11 cellular contexts compared by ENCODE assay signal in the genomic region with DNA sequence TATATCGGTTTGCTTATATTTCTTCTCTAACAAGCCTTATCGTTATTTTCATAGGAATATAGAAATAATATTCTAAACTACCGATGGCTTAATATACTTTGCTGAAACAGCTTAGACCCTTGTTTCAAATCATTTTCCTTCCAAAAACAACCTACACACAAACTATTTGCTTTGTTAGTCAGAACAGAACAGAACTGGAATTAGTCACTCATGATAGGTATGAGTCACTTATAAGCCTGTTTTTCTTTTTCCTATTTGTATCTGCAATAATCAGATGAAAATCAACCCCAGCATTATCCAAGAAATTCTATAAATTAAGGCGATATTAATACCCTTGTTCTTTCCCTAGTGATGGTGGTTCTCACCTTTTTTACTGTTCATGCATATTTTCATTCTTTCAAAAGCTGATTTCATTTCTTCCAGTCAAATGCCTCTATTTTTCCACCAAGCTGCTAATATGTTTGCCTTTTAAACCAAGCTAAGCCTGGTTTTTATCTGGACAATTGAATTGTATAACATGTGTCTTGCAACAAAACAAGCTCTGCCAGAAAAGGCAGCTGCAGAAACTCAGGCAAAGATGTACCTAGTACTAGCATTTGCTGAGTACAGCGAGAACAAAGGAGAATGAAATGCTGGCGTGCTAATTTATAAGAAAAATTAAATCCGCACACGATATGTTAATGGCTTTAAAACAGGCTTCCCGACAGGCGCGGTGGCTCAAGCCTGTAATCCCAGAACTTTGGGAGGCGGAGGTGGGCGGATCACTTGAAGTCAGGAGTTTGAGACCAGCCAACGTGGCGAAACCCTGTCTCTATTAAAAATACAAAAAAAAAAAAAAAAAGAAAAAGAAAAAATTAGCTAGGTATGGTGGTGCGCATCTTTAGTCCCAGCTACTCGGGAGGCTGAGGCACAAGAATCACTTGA.
DNase-seq lines count a peak whose midpoint lies in the region; ATAC-seq, FAIRE-seq and TF ChIP-seq lines count a peak whose summit lies in the region.
"Had no signal": no experiment of that assay in that cellular context is flagged by ENCODE, and none has a peak within 500 bp of the region (broad histone marks: within the 10 kb centered on the region; RNA-seq: fewer than 3 reads in every experiment).

No MANE protein-coding gene starts in this region.

- no peaks in the 10 kb centered on the region for H3K9me3 ChIP-seq in mesenchymal stem cell (ENCODE audit: control insufficient read depth, low read length)
- H3K9me3 ChIP-seq: adrenal gland had no signal

- no peak overlapping the region for H2BK5ac ChIP-seq in mesenchymal stem cell (ENCODE audit: low read depth, low read length, poor library complexity, severe bottlenecking)

- WGBS in mesenchymal stem cell, result 87% methylated on average over 13 of the region's 17 CpGs

- H3K18ac ChIP-seq in mesenchymal stem cell (ENCODE audit: low read depth in 1 of 2, low read length in 2 of 2), result no peak overlapping the region

- H3K14ac ChIP-seq in mesenchymal stem cell (ENCODE audit: low read length in 2 of 2), result no peak overlapping the region

- DNase-seq in AG20443 (ENCODE audit: low spot score) (peak; percentile 18), NCI-H774 (lab: John Stamatoyannopoulos, UW) (peak; percentile 79), bronchial epithelial cell (ENCODE audit: low read depth) (peak; percentile 53), mesenchymal stem cell (no peak), NCI-H2227 treated with DMSO at 0.1 percent for 48 hours (lab: John Stamatoyannopoulos, UW) (no peak)
- DNase-seq in stimulated activated CD8-positive, alpha-beta memory T cell treated with anti-CD3 and anti-CD28 coated beads, Interleukin-4, amount 100 ng/mL, for 48 hours, result no peak
- DNase-seq in stimulated activated CD4-positive, alpha-beta T cell treated with anti-CD3 and anti-CD28 coated beads, Interleukin-4, amount 100 ng/mL, for 24 hours, result no peak
- DNase-seq: naive thymus-derived CD4-positive, alpha-beta T cell; NK-92 treated with Interleukin-12 subunit alpha and Interleukin-12 subunit beta, amount 100 ng/mL, for 24 hours had no signal

- H3K4ac ChIP-seq in mesenchymal stem cell (ENCODE audit: low read depth in 1 of 2, low read length in 2 of 2), result no peak overlapping the region

- no peak overlapping the region for H2BK15ac ChIP-seq in mesenchymal stem cell (ENCODE audit: low read depth, poor library complexity, severe bottlenecking)

- H3K23ac ChIP-seq in mesenchymal stem cell (ENCODE audit: low read length in 2 of 2), result no peak overlapping the region

- no peak overlapping the region for H3K4me2 ChIP-seq in mesenchymal stem cell (ENCODE audit: low read length, poor library complexity, severe bottlenecking)

- no peaks in the 10 kb centered on the region for H3K27me3 ChIP-seq in bronchial epithelial cell (ENCODE audit: control insufficient read depth, insufficient read depth, low read length)
- no peaks in the 10 kb centered on the region for H3K27me3 ChIP-seq in mesenchymal stem cell (ENCODE audit: control insufficient read depth in 1 of 2, insufficient read depth in 1 of 2, low read length in 2 of 2)
- H3K27me3 ChIP-seq: adrenal gland had no signal

- H4K91ac ChIP-seq in mesenchymal stem cell (ENCODE audit: low read length), result no peak overlapping the region

- no peaks in the 10 kb centered on the region for H3K4me1 ChIP-seq in mesenchymal stem cell (ENCODE audit: control insufficient read depth, insufficient read depth, low read depth, low read length)
- H3K4me1 ChIP-seq: adrenal gland had no signal

- FAIRE-seq in bronchial epithelial cell (lab: Jason Lieb, UNC), result no peak

- no peak for TF ChIP-seq CTCF in bronchial epithelial cell (IDR thresholded peaks at IDR 0.05; ENCODE audit: insufficient read depth, low read length, severe bottlenecking)

- H2AK5ac ChIP-seq in mesenchymal stem cell (ENCODE audit: low read length, severe bottlenecking), result no peak overlapping the region

- ATAC-seq in HG03095 (IDR thresholded peaks at IDR 0.05; ENCODE audit: unreplicated experiment), result no peak
- ATAC-seq: naive thymus-derived CD4-positive, alpha-beta T cell had no signal

- no peak overlapping the region for H4K8ac ChIP-seq in mesenchymal stem cell (ENCODE audit: low read length)

- no peaks in the 10 kb centered on the region for H3K79me1 ChIP-seq in mesenchymal stem cell (replicated peaks; ENCODE audit: low read length, poor library complexity, severe bottlenecking)

- H2BK12ac ChIP-seq in mesenchymal stem cell (ENCODE audit: low read length in 2 of 2), result no peak overlapping the region

- H2BK120ac ChIP-seq in mesenchymal stem cell (ENCODE audit: low read depth, low read length), result no peak overlapping the region

- peak overlapping the region; percentile 76 for H3K9ac ChIP-seq in mesenchymal stem cell (ENCODE audit: low read length)

- no peak overlapping the region for H3K27ac ChIP-seq in mesenchymal stem cell (ENCODE audit: low read length, poor library complexity, severe bottlenecking)

- H3K36me3 ChIP-seq in bronchial epithelial cell (ENCODE audit: control insufficient read depth, insufficient read depth, low read length) (no peaks in the 10 kb centered on the region), mesenchymal stem cell (ENCODE audit: control insufficient read depth in 1 of 2, insufficient read depth in 2 of 2, low read depth in 1 of 2, low read length in 2 of 2) (no peaks in the 10 kb centered on the region)
- H3K36me3 ChIP-seq: adrenal gland had no signal

- H3K4me3 ChIP-seq in bronchial epithelial cell (ENCODE audit: low read depth, low read length), result no peak overlapping the region
- H3K4me3 ChIP-seq in mesenchymal stem cell (ENCODE audit: insufficient read depth in 1 of 2, low read depth in 1 of 2, low read length in 2 of 2), result peak overlapping the region in 1 of 2 experiments; percentile 26
- H3K4me3 ChIP-seq: adrenal gland had no signal

- no peak overlapping the region for H2AFZ ChIP-seq in mesenchymal stem cell (ENCODE audit: low read depth, low read length)

Comparison
In these comparisons a context has a peak if more than half of its experiments do, and no peak if none do; other contexts are left out.
1. DNase-seq: peak in AG20443 (single experiment), NCI-H774 (single experiment) and bronchial epithelial cell (single experiment); none in mesenchymal stem cell (single experiment), NCI-H2227 treated with DMSO at 0.1 percent for 48 hours (single experiment), stimulated activated CD8-positive, alpha-beta memory T cell treated with anti-CD3 and anti-CD28 coated beads, Interleukin-4, amount 100 ng/mL, for 48 hours (single experiment) and stimulated activated CD4-positive, alpha-beta T cell treated with anti-CD3 and anti-CD28 coated beads, Interleukin-4, amount 100 ng/mL, for 24 hours (single experiment).